In genomic region chr11:112786196-112786595, GRCh38 we compare ENCODE assay signal across 20 cellular contexts.
"Had no signal": no experiment of that assay in that cellular context is flagged by ENCODE, and none has a peak within 500 bp of the region (broad histone marks: within the 10 kb centered on the region; RNA-seq: fewer than 3 reads in every experiment).

No MANE protein-coding gene starts in this region.

- H3K4me3 ChIP-seq: sigmoid colon, thyroid gland had no signal

- H3K79me2 ChIP-seq: parathyroid adenoma had no signal

- H3K27me3 ChIP-seq: brain microvascular endothelial cell, sigmoid colon, thyroid gland had no signal

- H2AFZ ChIP-seq: parathyroid adenoma had no signal

- FAIRE-seq: colon, endothelial cell of umbilical vein had no signal

- H3K36me3 ChIP-seq: brain microvascular endothelial cell, sigmoid colon, thyroid gland had no signal

- H3K4me1 Mint-ChIP-seq: activated naive CD8-positive, alpha-beta T cell treated with anti-CD3 and anti-CD28 coated beads, Interleukin-2, amount 50 U/mL, for 24 hours; central memory CD8-positive, alpha-beta T cell; memory B cell had no signal

- H3K9ac ChIP-seq: parathyroid adenoma had no signal

- H3K9me3 Mint-ChIP-seq: activated CD4-positive, alpha-beta memory T cell treated with anti-CD3 and anti-CD28 coated beads for 36 hours; activated naive CD8-positive, alpha-beta T cell treated with anti-CD3 and anti-CD28 coated beads, Interleukin-2, amount 50 U/mL, for 24 hours; central memory CD8-positive, alpha-beta T cell had no signal

- H3K27ac Mint-ChIP-seq: activated CD4-positive, alpha-beta memory T cell treated with anti-CD3 and anti-CD28 coated beads for 36 hours; activated naive CD8-positive, alpha-beta T cell treated with anti-CD3 and anti-CD28 coated beads, Interleukin-2, amount 50 U/mL, for 24 hours; memory B cell; WTC11 had no signal

- H3K4me3 Mint-ChIP-seq: activated CD4-positive, alpha-beta memory T cell treated with anti-CD3 and anti-CD28 coated beads for 36 hours; activated naive CD8-positive, alpha-beta T cell treated with anti-CD3 and anti-CD28 coated beads, Interleukin-2, amount 50 U/mL, for 24 hours; central memory CD8-positive, alpha-beta T cell; memory B cell; WTC11 had no signal

- H3K4me1 ChIP-seq: parathyroid adenoma had no signal

- DNase-seq: activated CD4-positive, alpha-beta memory T cell treated with anti-CD3 and anti-CD28 coated beads for 36 hours; activated gamma-delta T cell; activated naive CD4-positive, alpha-beta T cell treated with anti-CD3 and anti-CD28 coated beads, Interleukin-2, amount 50 U/mL, for 16 hours; activated naive CD8-positive, alpha-beta T cell treated with anti-CD3 and anti-CD28 coated beads, Interleukin-2, amount 50 U/mL, for 24 hours; activated T-cell treated with anti-CD3 and anti-CD28 coated beads for 4 hours; brain microvascular endothelial cell; effector memory CD4-positive, alpha-beta T cell; hippocampal formation; nucleus accumbens; sigmoid colon; stimulated activated CD4-positive, alpha-beta T cell treated with anti-CD3 and anti-CD28 coated beads, Interleukin-4, amount 100 ng/mL, for 24 hours; stimulated activated naive CD4-positive, alpha-beta T cell treated with Interleukin-2 at 50 U/mL for 16 hours; T-helper 9 cell; thyroid gland had no signal

- H3K36me3 Mint-ChIP-seq: activated CD4-positive, alpha-beta memory T cell treated with anti-CD3 and anti-CD28 coated beads for 36 hours; memory B cell; WTC11 had no signal

- H3K9me3 ChIP-seq: sigmoid colon, thyroid gland had no signal

- H3K27ac ChIP-seq: brain microvascular endothelial cell, parathyroid adenoma, thyroid gland had no signal
